Comparison of ENCODE assay signal across 8 cellular contexts in genomic region chr10:68348265-68348741, GRCh38. TPM values are rescaled to one million over a fixed set of nuclear protein-coding genes. Genes with fewer than 3 reads are reported as not detected.
A peak's percentile ranks its signal among the peaks of the same experiment; 100 is the strongest.
DNase-seq lines count a peak whose midpoint lies in the region; ATAC-seq and TF ChIP-seq lines count a peak whose summit lies in the region.

No MANE protein-coding gene starts in this region.

- no peaks in the 10 kb centered on the region for H4K20me1 ChIP-seq in hepatocyte (ENCODE audit: insufficient read depth, poor library complexity, severe bottlenecking)

- 44% methylated on average over 2 of the region's 2 CpGs for WGBS in hepatocyte (ENCODE audit: low lambda C conversion rate, missing lambda C conversion rate)

- H3K27me3 ChIP-seq in RWPE2 (ENCODE audit: insufficient read depth, poor library complexity, severe bottlenecking) (no peaks in the 10 kb centered on the region), hepatocyte (no peaks in the 10 kb centered on the region)

- DNase-seq in NCI-H2227 (lab: John Stamatoyannopoulos, UW; ENCODE audit: unreplicated experiment) = peak; percentile 41
- no peak for DNase-seq in NCI-H2227 treated with DMSO at 0.1 percent for 48 hours (lab: John Stamatoyannopoulos, UW)
- DNase-seq in RWPE2 (ENCODE audit: low spot score) = no peak
- DNase-seq in hepatocyte (ENCODE audit: low spot score) = peak; percentile 55
- DNase-seq in stimulated activated CD4-positive, alpha-beta T cell treated with anti-CD3 and anti-CD28 coated beads, Interleukin-2, amount 100 ng/mL, for 48 hours = peak; percentile 21 to 25

- H3K27ac Mint-ChIP-seq in activated naive CD8-positive, alpha-beta T cell = peak overlapping the region; percentile 73

- ATAC-seq in HG03066 (IDR thresholded peaks at IDR 0.05; ENCODE audit: low read depth, unreplicated experiment) (peak; percentile 59), RWPE2 (ENCODE audit: low read depth) (peak; percentile 54; the same call in 2 of the 3 replicates), GM18517 (IDR thresholded peaks at IDR 0.05; ENCODE audit: unreplicated experiment) (no peak)

- H3K27me3 Mint-ChIP-seq in activated naive CD8-positive, alpha-beta T cell = no peaks in the 10 kb centered on the region

- no peak overlapping the region for H3K4me2 ChIP-seq in hepatocyte

- no peaks in the 10 kb centered on the region for H3K79me2 ChIP-seq in hepatocyte

- TF ChIP-seq CTCF in RWPE2 (IDR thresholded peaks at IDR 0.05; ENCODE audit: poor library complexity, severe bottlenecking) (peak; percentile 68), hepatocyte (IDR thresholded peaks at IDR 0.05; ENCODE audit: poor library complexity) (peak; percentile 53)

- peaks cover 3% of the 10 kb centered on the region for H3K36me3 Mint-ChIP-seq in activated naive CD8-positive, alpha-beta T cell

- H3K9me3 ChIP-seq in RWPE2 (ENCODE audit: severe bottlenecking) (no peaks in the 10 kb centered on the region), hepatocyte (ENCODE audit: low read depth) (no peaks in the 10 kb centered on the region)

- H3K4me1 ChIP-seq in RWPE2 (ENCODE audit: insufficient read depth, poor library complexity, severe bottlenecking) = no peaks in the 10 kb centered on the region
- H3K4me1 ChIP-seq in hepatocyte (ENCODE audit: insufficient read depth) = no peaks in the 10 kb centered on the region

- H3K4me1 Mint-ChIP-seq in activated naive CD8-positive, alpha-beta T cell (ENCODE audit: low read depth) = peaks cover 11% of the 10 kb centered on the region

- H3K36me3 ChIP-seq in RWPE2 (ENCODE audit: low read depth) (peaks cover 62% of the 10 kb centered on the region), hepatocyte (replicated peaks; ENCODE audit: insufficient read depth, low read depth) (no peaks in the 10 kb centered on the region)

- no peak overlapping the region for H3K4me3 ChIP-seq in RWPE2 (ENCODE audit: severe bottlenecking)
- no peak overlapping the region for H3K4me3 ChIP-seq in hepatocyte

- no peak overlapping the region for H2AFZ ChIP-seq in hepatocyte

- H3K27ac ChIP-seq in RWPE2 (ENCODE audit: poor library complexity, severe bottlenecking) = no peak overlapping the region
- no peak overlapping the region for H3K27ac ChIP-seq in hepatocyte

- H3K4me3 Mint-ChIP-seq in activated naive CD8-positive, alpha-beta T cell = no peak overlapping the region

- H3K9me3 Mint-ChIP-seq in activated naive CD8-positive, alpha-beta T cell (ENCODE audit: low read depth) = no peaks in the 10 kb centered on the region

- no peaks in the 10 kb centered on the region for H3K9me2 ChIP-seq in hepatocyte (replicated peaks; ENCODE audit: insufficient read depth)

RNA-seq across cellular contexts. Expression of gene PBLD, which starts 15.6 kb away (rescaled TPM):
- total RNA-seq in hepatocyte = 37.0 and 42.2 TPM in 2 replicates
- 12.8 and 26.1 TPM in 2 replicates for polyA plus RNA-seq in hepatocyte

RNA-seq across cellular contexts. Expression of gene HNRNPH3, which starts 16.4 kb away (rescaled TPM):
- 26.8 and 31.5 TPM in 2 replicates for total RNA-seq in hepatocyte
- 134 and 135 TPM in 2 replicates for polyA plus RNA-seq in hepatocyte

RNA-seq across cellular contexts. Expression of gene RUFY2, which starts 58.8 kb away (rescaled TPM):
- 12.7 and 19.0 TPM in 2 replicates for total RNA-seq in hepatocyte
- polyA plus RNA-seq in hepatocyte = 9.4 and 11.5 TPM in 2 replicates

Comparison
In these comparisons a context has a peak if more than half of its experiments do, and no peak if none do; other contexts are left out.
1. DNase-seq: peak in NCI-H2227 (single experiment), hepatocyte (single experiment) and stimulated activated CD4-positive, alpha-beta T cell treated with anti-CD3 and anti-CD28 coated beads, Interleukin-2, amount 100 ng/mL, for 48 hours (2 of 2); none in NCI-H2227 treated with DMSO at 0.1 percent for 48 hours (single experiment) and RWPE2 (single experiment).